In genomic region chr3:16399473-16399872, GRCh38 we compare ENCODE assay signal across 1 cellular context.
TF ChIP-seq lines count a peak whose summit lies in the region.

No MANE protein-coding gene starts in this region.

TF ChIP-seq in HepG2, 621 proteins besides CTCF, POLR2A, EP300 and RAD21 (continued from another document):
- TF ChIP-seq ZNF333 (CRISPR knock-in tag; IDR thresholded peaks at IDR 0.05; ENCODE audit: borderline replicate concordance) (no peak), ZNF513 (CRISPR knock-in tag; conservative IDR thresholded peaks at IDR 0.05) (no peak), ZNF7 (CRISPR knock-in tag; IDR thresholded peaks at IDR 0.05) (no peak), FOSL1 (CRISPR knock-in tag; IDR thresholded peaks at IDR 0.05; ENCODE audit: borderline replicate concordance) (no peak)
